ENCODE assay signal across 16 cellular contexts in genomic region chr18:48317781-48318381, GRCh38.
DNase-seq lines count a peak whose midpoint lies in the region; ATAC-seq, FAIRE-seq and TF ChIP-seq lines count a peak whose summit lies in the region.
"Had no signal": no experiment of that assay in that cellular context is flagged by ENCODE, and none has a peak within 500 bp of the region (broad histone marks: within the 10 kb centered on the region; RNA-seq: fewer than 3 reads in every experiment).

No MANE protein-coding gene starts in this region.

- BruUV-seq in HepG2 (replicated peaks; lab: Mats Ljungman, UMichigan) (no TSS peak), K562 (replicated peaks; lab: Mats Ljungman, UMichigan) (no TSS peak)

- no peak overlapping the region for H3K9ac ChIP-seq in liver (ENCODE audit: low read depth in 1 of 2, low read length in 2 of 2)
- no peak overlapping the region for H3K9ac ChIP-seq in HepG2 (ENCODE audit: insufficient read depth, low read depth, low read length)
- H3K9ac ChIP-seq in K562 (ENCODE audit: insufficient read depth in 1 of 2, low read depth in 2 of 2, low read length in 2 of 2): no peak overlapping the region

- TF ChIP-seq RAD21 in liver (IDR thresholded peaks at IDR 0.05): peak in 1 of 2 donors; percentile 61
- TF ChIP-seq RAD21 in HepG2 (CRISPR knock-in tag; IDR thresholded peaks at IDR 0.05): no peak
- no peak for TF ChIP-seq RAD21 in K562 (CRISPR knock-in tag; conservative IDR thresholded peaks at IDR 0.05 in 1 of 2, IDR thresholded peaks at IDR 0.05 in 1 of 2)

- H3K4me1 ChIP-seq in liver (ENCODE audit: control insufficient read depth in 4 of 4, insufficient read depth in 4 of 4, low read length in 3 of 4): peaks cover 0 to 3% (median 0%) of the 10 kb centered on the region in 4 donors
- H3K4me1 ChIP-seq in HepG2 (ENCODE audit: insufficient read depth, low read length): no peaks in the 10 kb centered on the region
- no peaks in the 10 kb centered on the region for H3K4me1 ChIP-seq in K562 (replicated peaks in 1 of 2; ENCODE audit: control insufficient read depth in 2 of 2, insufficient read depth in 2 of 2, low read length in 2 of 2)

- intact Hi-C loops in HepG2 (cut with micrococcal nuclease; ENCODE audit: unreplicated experiment) (no loop called here), K562 (cut with micrococcal nuclease) (loop anchor here (10.0 kb wide), 1 partner anchor 293 kb away; no protein-coding TSS in a partner anchor)

- TF ChIP-seq POLR2A in HepG2 (IDR thresholded peaks at IDR 0.05; ENCODE audit: insufficient read depth in 1 of 2, low read depth in 2 of 2, low read length in 2 of 2) (no peak), K562 (conservative IDR thresholded peaks at IDR 0.05) (no peak)

- no peak overlapping the region for H2AFZ ChIP-seq in HepG2 (ENCODE audit: low read length)
- H2AFZ ChIP-seq in K562 (ENCODE audit: low read depth, low read length): no peak overlapping the region

- H3K9me3 ChIP-seq in liver (ENCODE audit: control insufficient read depth in 4 of 4, low read length in 3 of 4) (no peaks in the 10 kb centered on the region), HepG2 (ENCODE audit: low read length) (no peaks in the 10 kb centered on the region), K562 (replicated peaks; ENCODE audit: control insufficient read depth, insufficient read depth, low read depth, low read length) (no peaks in the 10 kb centered on the region)

- no peak overlapping the region for H3K27ac ChIP-seq in liver (ENCODE audit: low read depth in 1 of 2, low read length in 2 of 2)
- H3K27ac ChIP-seq in HepG2 (ENCODE audit: extremely low read length, insufficient read depth, low read length): no peak overlapping the region
- H3K27ac ChIP-seq in K562 (ENCODE audit: extremely low read depth, low read depth, low read length): no peak overlapping the region
- H3K27ac ChIP-seq: cardiac muscle cell had no signal

- H3K36me3 ChIP-seq in liver (ENCODE audit: control insufficient read depth in 4 of 4, insufficient read depth in 3 of 4, low read depth in 1 of 4, low read length in 3 of 4) (no peaks in the 10 kb centered on the region), HepG2 (replicated peaks in 1 of 2; ENCODE audit: control insufficient read depth in 1 of 2, insufficient read depth in 2 of 2, low read length in 2 of 2) (no peaks in the 10 kb centered on the region), K562 (ENCODE audit: control insufficient read depth, insufficient read depth, low read length) (no peaks in the 10 kb centered on the region), kidney epithelial cell (ENCODE audit: control insufficient read depth, insufficient read depth, low read length) (no peaks in the 10 kb centered on the region)
- H3K36me3 ChIP-seq: cardiac muscle cell had no signal

- no peaks in the 10 kb centered on the region for H3K27me3 ChIP-seq in liver (ENCODE audit: control insufficient read depth in 4 of 4, insufficient read depth in 4 of 4, low read length in 3 of 4)
- H3K27me3 ChIP-seq in HepG2 (ENCODE audit: control insufficient read depth in 1 of 2, insufficient read depth in 2 of 2, low read length in 2 of 2): peaks cover 6 to 22% of the 10 kb centered on the region in 2 experiments; a peak in 3 of 5 replicates
- H3K27me3 ChIP-seq in K562 (ENCODE audit: control insufficient read depth in 2 of 2, insufficient read depth in 2 of 2, low read length in 2 of 2): peaks cover 0 to 11% of the 10 kb centered on the region in 2 experiments; a peak in 1 of 5 replicates
- peaks cover 2% of the 10 kb centered on the region for H3K27me3 ChIP-seq in kidney epithelial cell (ENCODE audit: control insufficient read depth, insufficient read depth, low read length)
- H3K27me3 ChIP-seq: cardiac muscle cell had no signal

- in situ Hi-C loops in HepG2 (cut with HindIII; ENCODE audit: extremely low pct_ligation_motif_present, low pct_unique_long_range_greater_than_20kb) (no loop called here), K562 (cut with MboI) (no loop called here)

- 95% methylated on average over 5 of the region's 5 CpGs for whole genome bisulfite sequencing in liver
- WGBS in HepG2 (ENCODE audit: low lambda C conversion rate): 20% methylated on average over 2 of the region's 5 CpGs
- WGBS in K562 (ENCODE audit: insufficient coverage, low coverage, missing lambda C conversion rate): 19% methylated on average over 4 of the region's 5 CpGs

- H3K4me3 ChIP-seq in liver (ENCODE audit: low read depth in 1 of 3, low read length in 3 of 3) (no peak overlapping the region), HepG2 (replicated peaks in 1 of 3; ENCODE audit: insufficient read depth in 1 of 3, low read depth in 2 of 3, low read length in 3 of 3) (no peak overlapping the region), K562 (no peak overlapping the region), kidney epithelial cell (ENCODE audit: low read depth, low read length) (no peak overlapping the region)
- H3K4me3 ChIP-seq: cardiac muscle cell had no signal

- CTCF ChIA-PET in HepG2 (lab: Yijun Ruan, JAX; ENCODE audit: low intra/inter-chr PET ratio, low total read pairs): no interaction called here
- CTCF ChIA-PET in K562 (lab: Yijun Ruan, JAX; ENCODE audit: low intra/inter-chr PET ratio): interaction anchor here (0.9 kb wide), 1 partner anchor 88 kb away, joined by 3 read pairs; no protein-coding TSS in a partner anchor

- no peaks in the 10 kb centered on the region for H3K9me1 ChIP-seq in K562 (ENCODE audit: control insufficient read depth, insufficient read depth, low read length)

- no peak for DNase-seq in HepG2 (ENCODE audit: low spot score)
- peak in 1 of 4 experiments; percentile 8 for DNase-seq in K562 (ENCODE audit: extremely low read depth in 1 of 4, low spot score in 3 of 4)
- DNase-seq in kidney epithelial cell (ENCODE audit: low read depth): no peak
- no peak for DNase-seq in activated T-cell treated with anti-CD3 and anti-CD28 coated beads, Interleukin-2, amount 50 U/mL, for 1 hour
- no peak for DNase-seq in T-helper 1 cell
- no peak for DNase-seq in NOMO-1 treated with dmso at 0.1 percent for 144 hours (lab: John Stamatoyannopoulos, UW; ENCODE audit: unreplicated experiment)
- DNase-seq: ACHN; activated CD4-positive, alpha-beta T cell treated with anti-CD3 and anti-CD28 coated beads for 1 hour; activated CD8-positive, alpha-beta memory T cell treated with anti-CD3 and anti-CD28 coated beads, Interleukin-2, amount 50 U/mL, for 48 hours; NCI-H2171 treated with DMSO at 0.1 percent for 48 hours; T-helper 2 cell had no signal

- H3K79me2 ChIP-seq in HepG2 (ENCODE audit: insufficient read depth, low read length) (no peaks in the 10 kb centered on the region), K562 (ENCODE audit: control insufficient read depth, insufficient read depth, low read length) (no peaks in the 10 kb centered on the region)

- H4K20me1 ChIP-seq in HepG2 (ENCODE audit: insufficient read depth, low read length): no peaks in the 10 kb centered on the region
- no peaks in the 10 kb centered on the region for H4K20me1 ChIP-seq in K562 (replicated peaks; ENCODE audit: control insufficient read depth, insufficient read depth, low read length)

- H3K4me2 ChIP-seq in HepG2 (ENCODE audit: low read depth, low read length) (no peak overlapping the region), K562 (ENCODE audit: insufficient read depth, low read length) (no peak overlapping the region)

- TF ChIP-seq CTCF in liver (IDR thresholded peaks at IDR 0.05; ENCODE audit: low read depth, low read length, missing input control): peak; percentile 27
- TF ChIP-seq CTCF in HepG2 (CRISPR knock-in tag; IDR thresholded peaks at IDR 0.05): no peak
- TF ChIP-seq CTCF in K562 (IDR thresholded peaks at IDR 0.05 in 2 of 3, conservative IDR thresholded peaks at IDR 0.05 in 1 of 3; ENCODE audit: insufficient read depth in 2 of 3, low read depth in 1 of 3, low read length in 3 of 3): peak in 2 of 3 experiments; percentile 20 to 33; a peak in 1 of 6 replicates
- peak; percentile 19 for TF ChIP-seq CTCF in kidney epithelial cell (IDR thresholded peaks at IDR 0.05; ENCODE audit: insufficient read depth, low read length, poor library complexity, severe bottlenecking)

- ATAC-seq in HepG2 (no peak), K562 (no peak), HG02571 (IDR thresholded peaks at IDR 0.05; ENCODE audit: unreplicated experiment) (no peak)
- ATAC-seq: activated naive CD4-positive, alpha-beta T cell treated with anti-CD3 and anti-CD28 coated beads, Interleukin-2, amount 50 U/mL, for 72 hours had no signal

- TF ChIP-seq EP300 in HepG2 (IDR thresholded peaks at IDR 0.05; ENCODE audit: low read depth in 2 of 2, low read length in 2 of 2): no peak
- TF ChIP-seq EP300 in HepG2 (CRISPR knock-in tag; IDR thresholded peaks at IDR 0.05; ENCODE audit: borderline replicate concordance): no peak
- TF ChIP-seq EP300 in K562 (IDR thresholded peaks at IDR 0.05; ENCODE audit: low read length): no peak

- POLR2A ChIA-PET in HepG2 (lab: Yijun Ruan, JAX): no interaction called here
- POLR2A ChIA-PET in K562 (lab: Yijun Ruan, JAX): no interaction called here

- FAIRE-seq in HepG2 (lab: Jason Lieb, UNC) (no peak), K562 (lab: Jason Lieb, UNC) (no peak)
- FAIRE-seq: GM18507 had no signal

TF ChIP-seq in liver, 16 proteins besides CTCF, POLR2A, EP300 and RAD21:
- TF ChIP-seq FOXA1 (IDR thresholded peaks at IDR 0.05) (no peak), SP1 (IDR thresholded peaks at IDR 0.05) (no peak), ATF3 (IDR thresholded peaks at IDR 0.05) (no peak), HNF4G (IDR thresholded peaks at IDR 0.05) (no peak)

TF ChIP-seq in HepG2, 621 proteins besides CTCF, POLR2A, EP300 and RAD21 (continues in another document):
- TF ChIP-seq ZNF546 (CRISPR knock-in tag; conservative IDR thresholded peaks at IDR 0.05): no peak
- TF ChIP-seq IRF1 (CRISPR knock-in tag; IDR thresholded peaks at IDR 0.05; ENCODE audit: low read depth): no peak
- TF ChIP-seq SMARCE1 (IDR thresholded peaks at IDR 0.05; ENCODE audit: borderline replicate concordance): no peak

TF ChIP-seq in K562, 482 proteins besides CTCF, POLR2A, EP300 and RAD21:
- no peak for TF ChIP-seq GTF2B (IDR thresholded peaks at IDR 0.05; ENCODE audit: extremely low read depth, insufficient read length)
- peak; percentile 40 to 54; a peak in 2 of 4 replicates for TF ChIP-seq NRF1 (conservative IDR thresholded peaks at IDR 0.05 in 1 of 2, IDR thresholded peaks at IDR 0.05 in 1 of 2)
